ENCODE assay signal across 14 cellular contexts in genomic region chr15:100723323-100723801, GRCh38.
DNase-seq lines count a peak whose midpoint lies in the region; ATAC-seq and TF ChIP-seq lines count a peak whose summit lies in the region.
"Had no signal": no experiment of that assay in that cellular context is flagged by ENCODE, and none has a peak within 500 bp of the region (broad histone marks: within the 10 kb centered on the region; RNA-seq: fewer than 3 reads in every experiment).

No MANE protein-coding gene starts in this region.

- H2AFZ ChIP-seq in trophoblast cell (ENCODE audit: insufficient read depth, low read length, poor library complexity): no peak overlapping the region

- in situ Hi-C loops in Panc1 (cut with HindIII; ENCODE audit: low pct_unique_long_range_greater_than_20kb, low sequenced_read_pairs): no loop called here

- H3K9ac ChIP-seq in trophoblast cell (ENCODE audit: low read length): no peak overlapping the region

- H2BK12ac ChIP-seq in trophoblast cell (ENCODE audit: low read length): no peak overlapping the region

- peaks cover 14% of the 10 kb centered on the region for H3K27me3 Mint-ChIP-seq in stimulated activated naive CD8-positive, alpha-beta T cell treated with anti-CD3 and anti-CD28 coated beads, Interleukin-15, amount 100 ng/mL, for 72 hours

- no peak overlapping the region for H3K14ac ChIP-seq in trophoblast cell (ENCODE audit: low read length)

- H3K27me3 ChIP-seq in Panc1 (ENCODE audit: control insufficient read depth, insufficient read depth, low read length) (no peaks in the 10 kb centered on the region), trophoblast cell (ENCODE audit: insufficient read depth, low read length) (no peaks in the 10 kb centered on the region)
- H3K27me3 ChIP-seq: ascending aorta, transverse colon had no signal

- H4K8ac ChIP-seq in trophoblast cell (ENCODE audit: low read depth, low read length): no peak overlapping the region

- no peak for ATAC-seq in Panc1
- no peak for ATAC-seq in stimulated activated naive CD8-positive, alpha-beta T cell treated with anti-CD3 and anti-CD28 coated beads, Interleukin-15, amount 100 ng/mL, for 72 hours
- no peak for ATAC-seq in HG02885 (IDR thresholded peaks at IDR 0.05; ENCODE audit: poor library complexity, unreplicated experiment)
- ATAC-seq: effector memory CD8-positive, alpha-beta T cell had no signal

- intact Hi-C loops in Panc1 (cut with micrococcal nuclease; ENCODE audit: unreplicated experiment): no loop called here

- H3K4me1 ChIP-seq in Panc1 (ENCODE audit: control insufficient read depth, insufficient read depth, low read length) (peaks cover 70% of the 10 kb centered on the region), trophoblast cell (ENCODE audit: control insufficient read depth in 1 of 2, insufficient read depth in 2 of 2, low read length in 2 of 2) (peaks cover 4 to 9% of the 10 kb centered on the region in 2 experiments)
- H3K4me1 ChIP-seq: left ventricle myocardium inferior had no signal

- POLR2A ChIA-PET in Panc1 (lab: Charles Lee): no interaction called here

- no peak overlapping the region for H3K27ac Mint-ChIP-seq in stimulated activated naive CD8-positive, alpha-beta T cell treated with anti-CD3 and anti-CD28 coated beads, Interleukin-15, amount 100 ng/mL, for 72 hours
- H3K27ac Mint-ChIP-seq: effector memory CD8-positive, alpha-beta T cell had no signal

- H3K4me3 Mint-ChIP-seq in stimulated activated naive CD8-positive, alpha-beta T cell treated with anti-CD3 and anti-CD28 coated beads, Interleukin-15, amount 100 ng/mL, for 72 hours: no peak overlapping the region
- H3K4me3 Mint-ChIP-seq: effector memory CD8-positive, alpha-beta T cell had no signal

- CTCF ChIA-PET in Panc1 (lab: Charles Lee): no interaction called here

- peak overlapping the region; percentile 44; the same call in 1 of the 2 replicates for H3K27ac ChIP-seq in C4-2B
- H3K27ac ChIP-seq in Panc1 (ENCODE audit: low read length): peak overlapping the region; percentile 98
- H3K27ac ChIP-seq in epithelial cell of prostate: peak overlapping the region; percentile 100
- H3K27ac ChIP-seq in trophoblast cell (ENCODE audit: low read depth, low read length): no peak overlapping the region
- H3K27ac ChIP-seq: neutrophil had no signal

- no peak overlapping the region for H2BK120ac ChIP-seq in trophoblast cell (ENCODE audit: insufficient read depth, low read length, poor library complexity)

- H3K9me3 ChIP-seq in Panc1 (ENCODE audit: control insufficient read depth, insufficient read depth, low read depth, low read length): no peaks in the 10 kb centered on the region
- peaks cover 1% of the 10 kb centered on the region for H3K9me3 ChIP-seq in trophoblast cell (ENCODE audit: insufficient read depth, low read depth, low read length)
- H3K9me3 ChIP-seq: ascending aorta, left ventricle myocardium inferior, neutrophil, transverse colon had no signal

- H4K12ac ChIP-seq in trophoblast cell (ENCODE audit: low read depth, low read length): no peak overlapping the region

- TF ChIP-seq CTCF in C4-2B (conservative IDR thresholded peaks at IDR 0.05) (no peak), Panc1 (IDR thresholded peaks at IDR 0.05) (no peak)

- DNase-seq in Panc1 (ENCODE audit: low read depth, low spot score) (no peak), epithelial cell of prostate (ENCODE audit: low read depth, low spot score) (no peak), trophoblast cell (peak; percentile 63 to 74), NCI-H526 treated with DMSO at 0.1 percent for 48 hours (lab: John Stamatoyannopoulos, UW) (no peak)
- DNase-seq in stimulated activated CD4-positive, alpha-beta T cell treated with anti-CD3 and anti-CD28 coated beads, Interleukin-12 subunit alpha, Interleukin-12 subunit beta, amount 100 ng/mL, for 4 hours: no peak
- no peak for DNase-seq in stimulated activated naive CD8-positive, alpha-beta T cell treated with anti-CD3 and anti-CD28 coated beads, Interleukin-15, amount 100 ng/mL, for 72 hours
- DNase-seq: activated T-cell treated with anti-CD3 and anti-CD28 coated beads, Interleukin-2, amount 50 U/mL, for 1 hour; effector memory CD8-positive, alpha-beta T cell; left ventricle myocardium inferior; transverse colon had no signal

- H3K4me2 ChIP-seq in trophoblast cell (ENCODE audit: low read length): no peak overlapping the region

- WGBS in trophoblast cell (ENCODE audit: extremely low coverage, insufficient coverage, insufficient read length): no CpG with 5 or more reads among the region's 6 CpGs

- H4K91ac ChIP-seq in trophoblast cell (ENCODE audit: low read depth, low read length): no peak overlapping the region

- H2AK5ac ChIP-seq in trophoblast cell (ENCODE audit: low read length): no peak overlapping the region

- no peaks in the 10 kb centered on the region for H3K79me1 ChIP-seq in trophoblast cell (ENCODE audit: low read length)

- no peaks in the 10 kb centered on the region for H3K9me3 Mint-ChIP-seq in stimulated activated naive CD8-positive, alpha-beta T cell treated with anti-CD3 and anti-CD28 coated beads, Interleukin-15, amount 100 ng/mL, for 72 hours
- H3K9me3 Mint-ChIP-seq: effector memory CD8-positive, alpha-beta T cell had no signal

- no peak overlapping the region for H3K4me3 ChIP-seq in Panc1 (ENCODE audit: low read depth in 2 of 2, low read length in 2 of 2)
- H3K4me3 ChIP-seq in trophoblast cell (ENCODE audit: low read depth, low read length): no peak overlapping the region
- H3K4me3 ChIP-seq: ascending aorta, left ventricle myocardium inferior, transverse colon had no signal

- no peak overlapping the region for H3K4ac ChIP-seq in trophoblast cell (ENCODE audit: low read depth, low read length)

- no peaks in the 10 kb centered on the region for H3K4me1 Mint-ChIP-seq in stimulated activated naive CD8-positive, alpha-beta T cell treated with anti-CD3 and anti-CD28 coated beads, Interleukin-15, amount 100 ng/mL, for 72 hours

- H3K79me2 ChIP-seq in trophoblast cell (ENCODE audit: control insufficient read depth, insufficient read depth, low read length, poor library complexity): no peaks in the 10 kb centered on the region

- no peak overlapping the region for H2BK5ac ChIP-seq in trophoblast cell (ENCODE audit: low read depth, low read length, poor library complexity)

- H3K36me3 ChIP-seq in Panc1 (ENCODE audit: control insufficient read depth, insufficient read depth, low read length): no peaks in the 10 kb centered on the region
- no peaks in the 10 kb centered on the region for H3K36me3 ChIP-seq in trophoblast cell (ENCODE audit: control insufficient read depth in 1 of 2, insufficient read depth in 2 of 2, low read length in 2 of 2)
- H3K36me3 ChIP-seq: ascending aorta, left ventricle myocardium inferior, neutrophil, transverse colon had no signal

- no peak overlapping the region for H3K23ac ChIP-seq in trophoblast cell (ENCODE audit: low read length)

- BruUV-seq in Panc1 (replicated peaks; lab: Mats Ljungman, UMichigan): no TSS peak

- no peak overlapping the region for H3K18ac ChIP-seq in trophoblast cell (ENCODE audit: low read length)

Comparison
In these comparisons a context has a peak if more than half of its experiments do, and no peak if none do; other contexts are left out.
1. DNase-seq: peak in trophoblast cell (2 of 2); none in Panc1 (single experiment), epithelial cell of prostate (single experiment), NCI-H526 treated with DMSO at 0.1 percent for 48 hours (single experiment), stimulated activated CD4-positive, alpha-beta T cell treated with anti-CD3 and anti-CD28 coated beads, Interleukin-12 subunit alpha, Interleukin-12 subunit beta, amount 100 ng/mL, for 4 hours (single experiment) and stimulated activated naive CD8-positive, alpha-beta T cell treated with anti-CD3 and anti-CD28 coated beads, Interleukin-15, amount 100 ng/mL, for 72 hours (0 of 2).